In the genomic region with DNA sequence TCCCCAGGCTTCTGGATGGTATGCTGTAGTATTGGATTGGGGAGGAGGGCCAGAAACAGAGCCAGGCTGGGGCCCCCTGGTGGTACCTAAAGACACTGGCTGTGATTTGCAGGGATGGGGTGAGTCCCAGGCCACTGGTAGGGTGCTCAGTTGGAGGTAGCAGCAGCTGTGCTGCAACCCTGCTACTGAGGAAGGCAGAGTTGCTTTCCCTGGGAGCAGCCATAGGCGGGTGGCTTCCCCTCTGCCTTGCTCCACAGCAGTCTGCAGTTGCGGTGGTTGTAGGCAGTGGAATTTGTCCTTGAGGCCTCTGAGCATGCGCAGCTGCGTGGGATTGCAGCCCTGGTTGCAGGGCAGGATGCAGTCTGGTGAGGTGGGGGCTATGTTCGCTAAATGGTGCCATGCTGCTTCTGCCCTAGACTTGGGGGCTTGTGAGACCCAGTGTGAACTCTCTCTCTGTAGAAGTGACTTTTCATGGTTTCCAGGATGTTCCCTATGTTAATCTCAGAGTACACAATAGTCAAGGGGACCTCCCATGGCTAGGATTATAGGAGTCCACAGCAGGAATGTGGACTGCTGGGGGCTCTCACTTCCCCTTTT, we compare ENCODE assay signal across 9 cellular contexts. TPM values are rescaled to one million over a fixed set of nuclear protein-coding genes. Genes with fewer than 3 reads are reported as not detected.
DNase-seq lines count a peak whose midpoint lies in the region; FAIRE-seq and TF ChIP-seq lines count a peak whose summit lies in the region.
"Had no signal": no experiment of that assay in that cellular context is flagged by ENCODE, and none has a peak within 500 bp of the region (broad histone marks: within the 10 kb centered on the region; RNA-seq: fewer than 3 reads in every experiment).

No MANE protein-coding gene starts in this region.

- H3K4me3 ChIP-seq in OCI-LY3 (ENCODE audit: low read length) = no peak overlapping the region
- no peak overlapping the region for H3K4me3 ChIP-seq in tibial artery

- intact Hi-C loops in tibial artery (cut with DNase I; ENCODE audit: low total_unique reads) = no loop called here

- H3K36me3 ChIP-seq in OCI-LY3 (replicated peaks; ENCODE audit: low read depth, low read length) = no peaks in the 10 kb centered on the region
- H3K36me3 ChIP-seq in tibial artery = no peaks in the 10 kb centered on the region

- H3K4me1 ChIP-seq in OCI-LY3 (ENCODE audit: low read length) = no peaks in the 10 kb centered on the region
- no peaks in the 10 kb centered on the region for H3K4me1 ChIP-seq in tibial artery

- H3K9me3 ChIP-seq in OCI-LY3 (ENCODE audit: insufficient read depth, low read length) (no peaks in the 10 kb centered on the region), tibial artery (peaks cover 0 to 8% (median 6%) of the 10 kb centered on the region in 3 donors)

- H3K27ac ChIP-seq in OCI-LY3 (ENCODE audit: low read length) (no peak overlapping the region), tibial artery (no peak overlapping the region)
- H3K27ac ChIP-seq: HL-60 had no signal

- DNase-seq in HCEC 1CT = peak; percentile 36
- peak; percentile 70 for DNase-seq in iPS-NIHi11 (ENCODE audit: low spot score)
- no peak for DNase-seq in GM12892 (ENCODE audit: insufficient read length)
- DNase-seq in activated T-cell treated with anti-CD3 and anti-CD28 coated beads, Interleukin-2, amount 50 U/mL, for 48 hours = no peak
- DNase-seq in GM03348 (ENCODE audit: low spot score) = no peak
- no peak for DNase-seq in tibial artery

- no peak overlapping the region for H3K9ac ChIP-seq in OCI-LY3 (ENCODE audit: low read length)

- no peak for FAIRE-seq in GM12892 (lab: Jason Lieb, UNC)

- no peak overlapping the region for H3K4me2 ChIP-seq in OCI-LY3 (ENCODE audit: low read length)

- no peak overlapping the region for H2AFZ ChIP-seq in OCI-LY3 (ENCODE audit: low read depth, low read length)

- H4K20me1 ChIP-seq in OCI-LY3 (ENCODE audit: insufficient read depth, low read length) = no peaks in the 10 kb centered on the region

- H3K27me3 ChIP-seq in OCI-LY3 (ENCODE audit: low read depth, low read length) = no peaks in the 10 kb centered on the region
- no peaks in the 10 kb centered on the region for H3K27me3 ChIP-seq in tibial artery

- TF ChIP-seq CTCF in GM12872 (IDR thresholded peaks at IDR 0.05; ENCODE audit: insufficient read depth, low read depth, low read length) (peak; percentile 49), OCI-LY3 (IDR thresholded peaks at IDR 0.05; ENCODE audit: low read depth, low read length) (peak; percentile 20), tibial artery (IDR thresholded peaks at IDR 0.05) (no peak)

- no peak for TF ChIP-seq POLR2A in GM12892 (IDR thresholded peaks at IDR 0.05; ENCODE audit: low read depth, low read length)

- no peaks in the 10 kb centered on the region for H3K79me2 ChIP-seq in OCI-LY3 (ENCODE audit: low read length)

RNA-seq across cellular contexts. Expression of a gene that starts 38.9 kb away (rescaled TPM):
- polyA plus RNA-seq in GM12892 (2012; ENCODE audit: missing spikeins) = not detected

Comparison
In these comparisons a context has a peak if more than half of its experiments do, and no peak if none do; other contexts are left out.
1. CTCF ChIP-seq: peak in GM12872 (single experiment) and OCI-LY3 (single experiment); none in tibial artery (0 of 2).
2. DNase-seq: peak in HCEC 1CT (single experiment) and iPS-NIHi11 (single experiment); none in GM12892 (single experiment), activated T-cell treated with anti-CD3 and anti-CD28 coated beads, Interleukin-2, amount 50 U/mL, for 48 hours (0 of 2), GM03348 (single experiment) and tibial artery (0 of 2).